ENCODE assay signal across 3 cellular contexts in genomic region chr9:78320030-78320693, GRCh38.
TF ChIP-seq lines count a peak whose summit lies in the region.

No MANE protein-coding gene starts in this region.

TF ChIP-seq in GM23338, 12 proteins besides CTCF, POLR2A, EP300 and RAD21:
- TF ChIP-seq POLR2AphosphoS5 (IDR thresholded peaks at IDR 0.05; ENCODE audit: low read depth) (peak; percentile 24; the same call in 1 of the 2 replicates), ZNF462 (CRISPR knock-in tag; IDR thresholded peaks at IDR 0.05) (no peak)

TF ChIP-seq in IMR-90, 13 proteins besides CTCF, POLR2A, EP300 and RAD21:
- TF ChIP-seq MXI1 (IDR thresholded peaks at IDR 0.05; ENCODE audit: borderline replicate concordance, low read depth, low read length) (no peak), RCOR1 (IDR thresholded peaks at IDR 0.05; ENCODE audit: insufficient replicate concordance, low read length) (no peak), MAZ (IDR thresholded peaks at IDR 0.05; ENCODE audit: borderline replicate concordance, low read depth, low read length) (no peak), RFX5 (IDR thresholded peaks at IDR 0.05; ENCODE audit: low read depth, low read length) (no peak), USF2 (IDR thresholded peaks at IDR 0.05; ENCODE audit: low read depth, low read length) (no peak), CHD1 (IDR thresholded peaks at IDR 0.05; ENCODE audit: low read depth, low read length) (no peak), MAFK (IDR thresholded peaks at IDR 0.05; ENCODE audit: low read depth, low read length) (no peak), CEBPB (IDR thresholded peaks at IDR 0.05; ENCODE audit: low read depth, low read length) (no peak), FOS (IDR thresholded peaks at IDR 0.05; ENCODE audit: low read depth, low read length) (no peak)

TF ChIP-seq in H1, 55 proteins besides CTCF, POLR2A, EP300 and RAD21:
- TF ChIP-seq NANOG (IDR thresholded peaks at IDR 0.05; ENCODE audit: insufficient read depth, low read depth, low read length, poor library complexity, severe bottlenecking) (no peak), MAX (IDR thresholded peaks at IDR 0.05) (no peak), NRF1 (IDR thresholded peaks at IDR 0.05; ENCODE audit: low read depth, low read length) (no peak), POLR2AphosphoS5 (IDR thresholded peaks at IDR 0.05; ENCODE audit: low read depth, low read length) (peak; percentile 76; the same call in 1 of the 2 replicates), FOSL1 (IDR thresholded peaks at IDR 0.05; ENCODE audit: insufficient read depth, low read depth, low read length) (no peak)
